Comparison of ENCODE assay signal across 36 cellular contexts in the genomic region with DNA sequence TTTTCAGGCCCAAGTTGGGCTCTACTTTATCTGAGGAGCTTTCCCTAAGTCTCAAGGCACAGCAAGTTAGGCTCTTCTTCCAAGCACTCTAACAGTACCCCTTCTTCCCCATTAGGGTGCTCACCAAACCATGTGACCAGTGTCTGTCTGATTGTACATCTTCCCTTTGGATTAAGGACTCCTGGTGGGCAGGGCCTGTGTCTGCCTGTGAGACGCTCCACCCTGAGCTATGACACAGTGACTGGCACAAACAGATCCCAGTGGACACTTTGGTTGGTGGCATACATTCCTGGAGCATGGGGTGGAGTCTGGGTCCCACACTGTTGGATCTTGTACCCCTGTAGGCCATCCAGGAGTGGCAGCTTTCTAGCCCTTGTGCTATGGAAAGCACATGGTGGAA. TPM values are rescaled to one million over a fixed set of nuclear protein-coding genes. Genes with fewer than 3 reads are reported as not detected.
"Had no signal": no experiment of that assay in that cellular context is flagged by ENCODE, and none has a peak within 500 bp of the region (broad histone marks: within the 10 kb centered on the region; RNA-seq: fewer than 3 reads in every experiment).

No MANE protein-coding gene starts in this region.

- H3K4me1 ChIP-seq: Peyer's patch had no signal

- H3K27me3 ChIP-seq: MG63, Peyer's patch had no signal

- H3K27ac Mint-ChIP-seq: activated CD4-positive, alpha-beta T cell treated with anti-CD3 and anti-CD28 coated beads, Interleukin-2, amount 10 ng/mL, durations not matched to agents 24 days and 14 days; activated CD8-positive, alpha-beta memory T cell treated with anti-CD3 and anti-CD28 coated beads, Interleukin-2, amount 10 ng/mL, durations not matched to agents 7 days and 5 days; activated naive CD4-positive, alpha-beta T cell treated with anti-CD3 and anti-CD28 coated beads, Interleukin-2, amount 10 ng/mL, durations not matched to agents 7 days and 5 days; activated naive CD8-positive, alpha-beta T cell treated with anti-CD3 and anti-CD28 coated beads for 36 hours; IgD-negative memory B cell had no signal

- H3K9me3 Mint-ChIP-seq: activated CD4-positive, alpha-beta T cell treated with anti-CD3 and anti-CD28 coated beads, Interleukin-2, amount 10 ng/mL, durations not matched to agents 24 days and 14 days had no signal

- H3K4me3 ChIP-seq: MG63, Peyer's patch had no signal

- DNase-seq: activated CD4-positive, alpha-beta T cell treated with anti-CD3 and anti-CD28 coated beads, Interleukin-2, amount 10 ng/mL, durations not matched to agents 24 days and 14 days; activated CD4-positive, alpha-beta T cell treated with anti-CD3 and anti-CD28 coated beads, Interleukin-2, amount 50 U/mL, for 48 hours; activated CD4-positive, CD25-positive, alpha-beta regulatory T cell; activated CD8-positive, alpha-beta memory T cell treated with anti-CD3 and anti-CD28 coated beads for 24 hours; activated CD8-positive, alpha-beta memory T cell treated with anti-CD3 and anti-CD28 coated beads, Interleukin-2, amount 10 ng/mL, durations not matched to agents 7 days and 5 days; activated CD8-positive, alpha-beta memory T cell treated with anti-CD3 and anti-CD28 coated beads, Interleukin-2, amount 50 U/mL, for 48 hours; activated effector memory CD4-positive, alpha-beta T cell treated with Interleukin-2 at 50 U/mL for 16 hours; activated naive CD4-positive, alpha-beta T cell treated with anti-CD3 and anti-CD28 coated beads, Interleukin-2, amount 10 ng/mL, durations not matched to agents 7 days and 5 days; activated naive CD8-positive, alpha-beta T cell treated with anti-CD3 and anti-CD28 coated beads for 36 hours; activated T-cell treated with anti-CD3 and anti-CD28 coated beads, Interleukin-2, amount 50 U/mL, for 48 hours; amniotic stem cell; aorta; Kasumi-1; KBM-7; MG63; NCI-H1048; NCI-H1105 treated with DMSO at 0.1 percent for 48 hours; NCI-H1436; NCI-H1694 treated with DMSO at 0.1 percent for 48 hours; NCI-H2029 treated with DMSO at 0.1 percent for 48 hours; NCI-H2107; NCI-H2171 treated with DMSO at 0.1 percent for 48 hours; NCI-H2227 treated with DMSO at 0.1 percent for 48 hours; NCI-H446; NCI-H510A treated with DMSO at 0.1 percent for 48 hours; NCI-H69; NK-92 treated with Interleukin-12 subunit alpha and Interleukin-12 subunit beta, amount 100 ng/mL, for 24 hours; PC-3; Peyer's patch; RPMI8226; SIG-M5; T-helper 1 cell; T-helper 2 cell; T-helper 9 cell had no signal

- H3K4me1 Mint-ChIP-seq: activated CD4-positive, alpha-beta T cell treated with anti-CD3 and anti-CD28 coated beads, Interleukin-2, amount 10 ng/mL, durations not matched to agents 24 days and 14 days; activated CD8-positive, alpha-beta memory T cell treated with anti-CD3 and anti-CD28 coated beads, Interleukin-2, amount 10 ng/mL, durations not matched to agents 7 days and 5 days; activated naive CD4-positive, alpha-beta T cell treated with anti-CD3 and anti-CD28 coated beads, Interleukin-2, amount 10 ng/mL, durations not matched to agents 7 days and 5 days; activated naive CD8-positive, alpha-beta T cell treated with anti-CD3 and anti-CD28 coated beads for 36 hours; IgD-negative memory B cell had no signal

- H3K4me3 Mint-ChIP-seq: activated CD4-positive, alpha-beta T cell treated with anti-CD3 and anti-CD28 coated beads, Interleukin-2, amount 10 ng/mL, durations not matched to agents 24 days and 14 days; activated CD8-positive, alpha-beta memory T cell treated with anti-CD3 and anti-CD28 coated beads, Interleukin-2, amount 10 ng/mL, durations not matched to agents 7 days and 5 days; activated naive CD4-positive, alpha-beta T cell treated with anti-CD3 and anti-CD28 coated beads, Interleukin-2, amount 10 ng/mL, durations not matched to agents 7 days and 5 days; activated naive CD8-positive, alpha-beta T cell treated with anti-CD3 and anti-CD28 coated beads for 36 hours; IgD-negative memory B cell had no signal

- ATAC-seq: activated CD8-positive, alpha-beta memory T cell treated with anti-CD3 and anti-CD28 coated beads, Interleukin-2, amount 10 ng/mL, durations not matched to agents 7 days and 5 days had no signal

- H3K36me3 Mint-ChIP-seq: activated CD8-positive, alpha-beta memory T cell treated with anti-CD3 and anti-CD28 coated beads, Interleukin-2, amount 10 ng/mL, durations not matched to agents 7 days and 5 days; activated naive CD4-positive, alpha-beta T cell treated with anti-CD3 and anti-CD28 coated beads, Interleukin-2, amount 10 ng/mL, durations not matched to agents 7 days and 5 days; activated naive CD8-positive, alpha-beta T cell treated with anti-CD3 and anti-CD28 coated beads for 36 hours; IgD-negative memory B cell had no signal

- H3K27me3 Mint-ChIP-seq: activated CD4-positive, alpha-beta T cell treated with anti-CD3 and anti-CD28 coated beads, Interleukin-2, amount 10 ng/mL, durations not matched to agents 24 days and 14 days; activated CD8-positive, alpha-beta memory T cell treated with anti-CD3 and anti-CD28 coated beads, Interleukin-2, amount 10 ng/mL, durations not matched to agents 7 days and 5 days; activated naive CD4-positive, alpha-beta T cell treated with anti-CD3 and anti-CD28 coated beads, Interleukin-2, amount 10 ng/mL, durations not matched to agents 7 days and 5 days had no signal

- H3K36me3 ChIP-seq: MG63, Peyer's patch had no signal

- H3K27ac ChIP-seq: Peyer's patch, VCaP had no signal

- H3K9me3 ChIP-seq: MG63, Peyer's patch had no signal

RNA-seq across cellular contexts. Expression of gene PLPP4, which starts 23.8 kb away (rescaled TPM):
- total RNA-seq: activated CD4-positive, alpha-beta T cell treated with anti-CD3 and anti-CD28 coated beads, Interleukin-2, amount 10 ng/mL, durations not matched to agents 24 days and 14 days; activated CD8-positive, alpha-beta memory T cell treated with anti-CD3 and anti-CD28 coated beads, Interleukin-2, amount 10 ng/mL, durations not matched to agents 7 days and 5 days; activated naive CD8-positive, alpha-beta T cell treated with anti-CD3 and anti-CD28 coated beads for 36 hours; aorta had no signal
